In genomic region chr11:64294665-64295289, GRCh38 we compare ENCODE assay signal across 32 cellular contexts. TPM values are rescaled to one million over a fixed set of nuclear protein-coding genes. Genes with fewer than 3 reads are reported as not detected.
DNase-seq lines count a peak whose midpoint lies in the region; ATAC-seq, FAIRE-seq and TF ChIP-seq lines count a peak whose summit lies in the region.
"Had no signal": no experiment of that assay in that cellular context is flagged by ENCODE, and none has a peak within 500 bp of the region (broad histone marks: within the 10 kb centered on the region; RNA-seq: fewer than 3 reads in every experiment).

No MANE protein-coding gene starts in this region.

- H2BK20ac ChIP-seq in H1 (ENCODE audit: low read length): no peak overlapping the region

- H3K9ac ChIP-seq in H1 (replicated peaks in 1 of 4; ENCODE audit: extremely low read depth in 1 of 4, low read depth in 3 of 4, low read length in 3 of 4): no peak overlapping the region
- H3K9ac ChIP-seq in SK-N-SH: no peak overlapping the region

- H3K4me1 ChIP-seq in H1 (replicated peaks in 1 of 4; ENCODE audit: control insufficient read depth in 3 of 4, insufficient read depth in 4 of 4, low read length in 3 of 4) (peaks cover 0 to 28% (median 12%) of the 10 kb centered on the region in 4 experiments; a peak in 5 of 7 replicates), osteoblast (ENCODE audit: insufficient read depth, low read length) (peaks cover 5% of the 10 kb centered on the region), SK-N-SH (ENCODE audit: control insufficient read depth in 1 of 2, insufficient read depth in 2 of 2, low read depth in 1 of 2, low read length in 1 of 2) (peaks cover 0 to 10% of the 10 kb centered on the region in 2 experiments; a peak in 1 of 4 replicates)
- H3K4me1 ChIP-seq: SJCRH30 had no signal

- no peak overlapping the region for H2BK120ac ChIP-seq in H1 (replicated peaks; ENCODE audit: low read depth, low read length)

- H3K79me2 ChIP-seq in H1 (ENCODE audit: control insufficient read depth in 1 of 2, insufficient read depth in 2 of 2, low read length in 2 of 2) (no peaks in the 10 kb centered on the region), osteoblast (ENCODE audit: insufficient read depth, low read length) (no peaks in the 10 kb centered on the region), SK-N-SH (ENCODE audit: insufficient read depth) (no peaks in the 10 kb centered on the region)

- H3K9me3 ChIP-seq in H1 (ENCODE audit: insufficient read depth in 2 of 2, low read depth in 1 of 2, low read length in 1 of 2) (no peaks in the 10 kb centered on the region), osteoblast (ENCODE audit: low read depth, low read length) (no peaks in the 10 kb centered on the region), SK-N-SH (no peaks in the 10 kb centered on the region)
- H3K9me3 ChIP-seq: SJCRH30, suprapubic skin had no signal

- no peak overlapping the region for H3K4ac ChIP-seq in H1 (replicated peaks; ENCODE audit: insufficient read length, low read depth, low read length)

- no peak overlapping the region for H3K14ac ChIP-seq in H1 (ENCODE audit: insufficient read length)

- peak; percentile 24 for DNase-seq in Daoy (ENCODE audit: low read depth)
- no peak for DNase-seq in H1 (ENCODE audit: low read depth in 1 of 2, low spot score in 2 of 2)
- peak; percentile 94 for DNase-seq in osteoblast (ENCODE audit: insufficient read length, low spot score, missing footprints)
- no peak for DNase-seq in T-helper 9 cell
- no peak for DNase-seq in SK-N-SH
- no peak for DNase-seq in NCI-H187 treated with DMSO at 0.1 percent for 48 hours (lab: John Stamatoyannopoulos, UW)
- DNase-seq: activated B cell treated with CpG ODN at 0.5 μM for 24 hours; activated CD4-positive, alpha-beta T cell treated with anti-CD3 and anti-CD28 coated beads, Interleukin-2, amount 50 U/mL, for 4 hours; activated naive CD4-positive, alpha-beta T cell treated with Interleukin-2 at 50 U/mL for 16 hours; Calu3; DMS79 treated with DMSO at 0.1 percent for 48 hours; kidney; NCI-H1105 treated with DMSO at 0.1 percent for 48 hours; NCI-H2029 treated with DMSO at 0.1 percent for 48 hours; NCI-H226; posterior cingulate gyrus; SJCRH30; stimulated activated CD4-positive, alpha-beta T cell treated with anti-CD3 and anti-CD28 coated beads, Interleukin-15, amount 100 ng/mL, for 24 hours; stimulated activated naive B cell treated with anti-CD40 and anti-IgM and Interleukin-4, amounts not matched to agents 10 μg/mL and 1 μg/mL and 100 μg/mL, for 72 hours had no signal

- peaks cover 6% of the 10 kb centered on the region for H3F3A ChIP-seq in SK-N-SH (replicated peaks; ENCODE audit: insufficient read depth)

- H4K91ac ChIP-seq in H1 (replicated peaks; ENCODE audit: insufficient read length, low read length): no peak overlapping the region

- WGBS in H1 (ENCODE audit: extremely low coverage in 1 of 2, insufficient coverage in 1 of 2, insufficient read length in 1 of 2, insufficient replicate concordance in 2 of 2, low coverage in 1 of 2, low lambda C conversion rate in 2 of 2, missing lambda C conversion rate in 1 of 2), 2 experiments: 43% methylated on average over 3 of the region's 4 CpGs; no CpG with 5 or more reads in 1 of the 2 experiments
- WGBS in SK-N-SH (ENCODE audit: low lambda C conversion rate): 62% methylated on average over 4 of the region's 4 CpGs

- H3K27me3 ChIP-seq in H1 (replicated peaks in 1 of 4; ENCODE audit: control insufficient read depth in 3 of 4, extremely low read depth in 1 of 4, insufficient read depth in 3 of 4, low read length in 3 of 4): peaks cover 88 to 100% (median 98%) of the 10 kb centered on the region in 4 experiments
- H3K27me3 ChIP-seq in osteoblast (ENCODE audit: insufficient read depth, low read length): peaks cover 97% of the 10 kb centered on the region
- H3K27me3 ChIP-seq in SK-N-SH (ENCODE audit: insufficient read depth): peaks cover 20% of the 10 kb centered on the region

- H3K79me1 ChIP-seq in H1 (ENCODE audit: low read depth, low read length): no peaks in the 10 kb centered on the region

- H3K9me2 ChIP-seq in SK-N-SH: no peaks in the 10 kb centered on the region

- peaks cover 0 to 9% (median 0%) of the 10 kb centered on the region in 4 experiments; a peak in 1 of 8 replicates for H3K36me3 ChIP-seq in H1 (ENCODE audit: control insufficient read depth in 2 of 4, insufficient read depth in 4 of 4, low read length in 3 of 4)
- H3K36me3 ChIP-seq in osteoblast (ENCODE audit: insufficient read depth, low read length): no peaks in the 10 kb centered on the region
- no peaks in the 10 kb centered on the region for H3K36me3 ChIP-seq in SK-N-SH (replicated peaks in 1 of 2; ENCODE audit: control insufficient read depth in 1 of 2, insufficient read depth in 2 of 2, low read length in 1 of 2)
- H3K36me3 ChIP-seq: cardiac muscle cell, SJCRH30, suprapubic skin had no signal

- H2BK5ac ChIP-seq in H1 (ENCODE audit: low read depth, low read length): no peak overlapping the region

- H3K18ac ChIP-seq in H1 (ENCODE audit: extremely low read depth, low read length): no peak overlapping the region

- H3K4me2 ChIP-seq in H1 (ENCODE audit: insufficient read depth in 1 of 2, low read depth in 2 of 2, low read length in 2 of 2) (no peak overlapping the region), osteoblast (ENCODE audit: insufficient read depth, low read length) (no peak overlapping the region), SK-N-SH (no peak overlapping the region)

- H4K8ac ChIP-seq in H1 (ENCODE audit: extremely low read depth, insufficient read depth, low read length): no peak overlapping the region

- no peak for ATAC-seq in HG03135 (IDR thresholded peaks at IDR 0.05; ENCODE audit: unreplicated experiment)
- ATAC-seq: GM12878; stimulated activated naive B cell treated with anti-CD40 and anti-IgM and Interleukin-4, amounts not matched to agents 10 μg/mL and 1 μg/mL and 100 μg/mL, for 72 hours had no signal

- no peak overlapping the region for H4K5ac ChIP-seq in H1 (ENCODE audit: insufficient read length, low read depth, low read length)

- peaks cover 5 to 24% of the 10 kb centered on the region in 2 experiments for H4K20me1 ChIP-seq in H1 (replicated peaks in 1 of 2; ENCODE audit: control insufficient read depth in 1 of 2, insufficient read depth in 2 of 2, low read length in 2 of 2)
- H4K20me1 ChIP-seq in osteoblast (ENCODE audit: insufficient read depth, low read length): peaks cover 2% of the 10 kb centered on the region
- H4K20me1 ChIP-seq in SK-N-SH (ENCODE audit: insufficient read depth): no peaks in the 10 kb centered on the region

- TF ChIP-seq RAD21 in H1 (IDR thresholded peaks at IDR 0.05 in 1 of 2, conservative IDR thresholded peaks at IDR 0.05 in 1 of 2; ENCODE audit: low read depth in 2 of 2, low read length in 2 of 2): no peak
- TF ChIP-seq RAD21 in SK-N-SH (IDR thresholded peaks at IDR 0.05; ENCODE audit: low read length): no peak

- no peak for FAIRE-seq in H1 (lab: Jason Lieb, UNC)
- FAIRE-seq: endothelial cell of umbilical vein, GM12878, kidney, RCC 7860 had no signal

- no peak for TF ChIP-seq CTCF in H1 (IDR thresholded peaks at IDR 0.05; ENCODE audit: control extremely low read depth in 1 of 3, insufficient read depth in 1 of 3, low read depth in 1 of 3, low read length in 3 of 3)
- TF ChIP-seq CTCF in osteoblast (IDR thresholded peaks at IDR 0.05; ENCODE audit: extremely low read depth, low read depth, low read length): no peak
- TF ChIP-seq CTCF in SK-N-SH (IDR thresholded peaks at IDR 0.05): no peak

- H3K56ac ChIP-seq in H1 (replicated peaks; ENCODE audit: insufficient read length, low read depth, low read length): no peak overlapping the region

- TF ChIP-seq EP300 in H1 (IDR thresholded peaks at IDR 0.05; ENCODE audit: borderline replicate concordance in 1 of 2, low read depth in 2 of 2, low read length in 2 of 2) (no peak), SK-N-SH (IDR thresholded peaks at IDR 0.05; ENCODE audit: borderline replicate concordance in 1 of 2, low read depth in 1 of 2, low read length in 1 of 2) (no peak)

- no peak for TF ChIP-seq POLR2A in H1 (IDR thresholded peaks at IDR 0.05; ENCODE audit: control extremely low read depth in 1 of 2, low read depth in 2 of 2, low read length in 2 of 2)

- no peak overlapping the region for H3K23ac ChIP-seq in H1 (ENCODE audit: insufficient read length)

- no peak overlapping the region for H2AK5ac ChIP-seq in H1 (ENCODE audit: low read depth, low read length)

- H2AFZ ChIP-seq in H1 (ENCODE audit: low read length) (no peak overlapping the region), osteoblast (ENCODE audit: low read length) (no peak overlapping the region), SK-N-SH (ENCODE audit: low read depth) (no peak overlapping the region)

- H3K27ac ChIP-seq in angular gyrus (ENCODE audit: low read depth, low read length) (peak overlapping the region; percentile 10), H1 (ENCODE audit: low read depth, low read length) (no peak overlapping the region), osteoblast (ENCODE audit: low read depth, low read length) (no peak overlapping the region), SK-N-SH (ENCODE audit: low read depth in 2 of 2, low read length in 1 of 2) (no peak overlapping the region)
- H3K27ac ChIP-seq: C4-2B, cardiac muscle cell, SJCRH30 had no signal

- peaks cover 5% of the 10 kb centered on the region; the same call in 1 of the 2 replicates for H3K23me2 ChIP-seq in H1 (ENCODE audit: low read depth, low read length)

- H2BK15ac ChIP-seq in H1 (ENCODE audit: low read length): peak overlapping the region; percentile 40; the same call in 1 of the 2 replicates

- H3K4me3 ChIP-seq in H1 (ENCODE audit: extremely low read depth in 1 of 4, insufficient read depth in 2 of 4, low read depth in 3 of 4, low read length in 4 of 4) (no peak overlapping the region), osteoblast (ENCODE audit: insufficient read depth, low read length) (no peak overlapping the region), SK-N-SH (ENCODE audit: low read depth in 2 of 2, low read length in 1 of 2) (no peak overlapping the region)
- H3K4me3 ChIP-seq: cardiac muscle cell, GM12878, SJCRH30, suprapubic skin had no signal

- CTCF ChIA-PET in H1 (lab: Charles Lee; ENCODE audit: partially characterized antibody) (interaction anchor here (0.7 to 2.2 kb wide), 6 partner anchors 9 to 1915 kb away, joined by 3 to 10 read pairs (median 3); partner anchors contain the start of genes BAD and GPR137), SK-N-SH (lab: Yijun Ruan, JAX) (interaction anchor here (1.6 to 1.9 kb wide), 2 partner anchors 9 to 23 kb away, joined by 8 to 12 read pairs; no protein-coding TSS in a partner anchor)

- POLR2A ChIA-PET in H1 (lab: Charles Lee; ENCODE audit: partially characterized antibody): interaction anchor here (0.7 kb wide), 1 partner anchor 10 kb away, joined by 5 read pairs; the partner anchor contains the start of gene GPR137
- POLR2A ChIA-PET in SK-N-SH (lab: Yijun Ruan, JAX): no interaction called here

- H2BK12ac ChIP-seq in H1 (ENCODE audit: low read depth, low read length): no peak overlapping the region

RNA-seq across cellular contexts. Expression of gene KCNK4, which starts 3.7 kb away (rescaled TPM):
- total RNA-seq in Daoy (2014; rRNA removed; shearing (Covaris generic)): 0.23 TPM in 1 of 2 replicates, not detected in the other
- total RNA-seq in H1 (2021; fragmentation: NEBNext Ultra II Directional; extraction: Animal tissue kit (Norgen Biotek cat#: 25700)): 0.19 TPM in 1 of 2 replicates, not detected in the other
- polyA plus RNA-seq in H1 (2011; rRNA removed) (not detected in 2 replicates), SK-N-SH (2012; rRNA removed) (0.13 and 0.16 TPM in 2 replicates)
- not detected for polyA plus RNA-seq in H1 (2011; cell fraction: cytosol; rRNA removed)
- 0.33 TPM for polyA plus RNA-seq in H1 (2011; cell fraction: nucleus; rRNA removed)
- polyA plus RNA-seq in H1 (2012, experiment 1 of 2): 0.12 to 0.18 TPM in 2 of 4 replicates, not detected in the others
- 0.12 TPM for polyA plus RNA-seq in H1 (2012, experiment 2 of 2)
- polyA plus RNA-seq in H1 (2013, experiment 1 of 2): 0.16 TPM
- polyA plus RNA-seq in H1 (2013, experiment 2 of 2): 0.11 TPM
- not detected in 2 replicates for polyA minus RNA-seq in H1 (2011; rRNA and poly(A)+ RNA removed)
- polyA minus RNA-seq in H1 (2011; cell fraction: cytosol; rRNA and poly(A)+ RNA removed): not detected
- not detected for polyA minus RNA-seq in H1 (2011; cell fraction: nucleus; rRNA and poly(A)+ RNA removed)
- total RNA-seq in osteoblast: 0.29 and 0.36 TPM in 2 replicates
- 0.24 TPM in 1 of 2 replicates, not detected in the other for polyA plus RNA-seq in SK-N-SH (2012; cell fraction: cytosol; rRNA removed)
- 0.93 and 1.1 TPM in 2 replicates for polyA plus RNA-seq in SK-N-SH (2012; cell fraction: nucleus; rRNA removed)
- total RNA-seq: Calu3, cardiac muscle cell, GM12878, kidney, liver, MCF 10A, mucosa of gallbladder, neural crest cell, SJCRH30, suprapubic skin, urinary bladder had no signal
- polyA plus RNA-seq: cardiac muscle cell, liver had no signal

RNA-seq across cellular contexts. Expression of gene CATSPERZ, which starts 5.4 kb away (rescaled TPM):
- total RNA-seq in Daoy (2014; rRNA removed; shearing (Covaris generic)): 0.23 and 6.0 TPM in 2 replicates
- not detected in 2 replicates for total RNA-seq in H1 (2021; fragmentation: NEBNext Ultra II Directional; extraction: Animal tissue kit (Norgen Biotek cat#: 25700))
- polyA plus RNA-seq in H1 (2011; rRNA removed): 0.77 and 1.1 TPM in 2 replicates
- 0.85 TPM for polyA plus RNA-seq in H1 (2011; cell fraction: cytosol; rRNA removed)
- polyA plus RNA-seq in H1 (2011; cell fraction: nucleus; rRNA removed): 1.6 TPM
- 0.46 to 0.96 TPM (median 0.73 TPM) in 3 of 4 replicates, not detected in the other for polyA plus RNA-seq in H1 (2012, experiment 1 of 2)
- 0.71 TPM for polyA plus RNA-seq in H1 (2012, experiment 2 of 2)
- 0.49 TPM for polyA plus RNA-seq in H1 (2013, experiment 1 of 2)
- polyA plus RNA-seq in H1 (2013, experiment 2 of 2): 0.66 TPM
- not detected in 2 replicates for polyA minus RNA-seq in H1 (2011; rRNA and poly(A)+ RNA removed)
- polyA minus RNA-seq in H1 (2011; cell fraction: cytosol; rRNA and poly(A)+ RNA removed): not detected
- not detected for polyA minus RNA-seq in H1 (2011; cell fraction: nucleus; rRNA and poly(A)+ RNA removed)
- 0.29 TPM in 1 of 2 replicates, not detected in the other for total RNA-seq in osteoblast
- 0.54 and 0.67 TPM in 2 replicates for polyA plus RNA-seq in SK-N-SH (2012; rRNA removed)
- 0.26 and 0.49 TPM in 2 replicates for polyA plus RNA-seq in SK-N-SH (2012; cell fraction: cytosol; rRNA removed)
- 2.4 and 5.9 TPM in 2 replicates for polyA plus RNA-seq in SK-N-SH (2012; cell fraction: nucleus; rRNA removed)
- total RNA-seq: activated B cell treated with CpG ODN at 0.5 μM for 24 hours, cardiac muscle cell, endothelial cell of umbilical vein, GM12878, kidney, neural crest cell, SJCRH30, suprapubic skin, urinary bladder had no signal
- polyA plus RNA-seq: liver had no signal

RNA-seq across cellular contexts. Expression of gene GPR137, which starts 9.1 kb away (rescaled TPM):
- 14.3 and 24.6 TPM in 2 replicates for total RNA-seq in Daoy (2014; rRNA removed; shearing (Covaris generic))
- 36.8 and 37.8 TPM in 2 replicates for total RNA-seq in H1 (2021; fragmentation: NEBNext Ultra II Directional; extraction: Animal tissue kit (Norgen Biotek cat#: 25700))
- polyA plus RNA-seq in H1 (2011; rRNA removed) (36.2 and 55.5 TPM in 2 replicates), SK-N-SH (2012; rRNA removed) (29.9 and 32.9 TPM in 2 replicates)
- 22.1 TPM for polyA plus RNA-seq in H1 (2011; cell fraction: cytosol; rRNA removed)
- polyA plus RNA-seq in H1 (2011; cell fraction: nucleus; rRNA removed): 90.5 TPM
- polyA plus RNA-seq in H1 (2012, experiment 1 of 2): 27.0 to 46.7 TPM (median 43.8 TPM) in 4 replicates
- polyA plus RNA-seq in H1 (2012, experiment 2 of 2): 71.1 TPM
- polyA plus RNA-seq in H1 (2013, experiment 1 of 2): 27.4 TPM
- polyA plus RNA-seq in H1 (2013, experiment 2 of 2): 25.2 TPM
- 10.1 and 18.5 TPM in 2 replicates for polyA minus RNA-seq in H1 (2011; rRNA and poly(A)+ RNA removed)
- polyA minus RNA-seq in H1 (2011; cell fraction: cytosol; rRNA and poly(A)+ RNA removed): 15.6 TPM
- 10.0 TPM for polyA minus RNA-seq in H1 (2011; cell fraction: nucleus; rRNA and poly(A)+ RNA removed)
- 13.3 and 18.5 TPM in 2 replicates for total RNA-seq in osteoblast
- polyA plus RNA-seq in SK-N-SH (2012; cell fraction: cytosol; rRNA removed): 14.3 and 21.2 TPM in 2 replicates
- polyA plus RNA-seq in SK-N-SH (2012; cell fraction: nucleus; rRNA removed): 84.7 and 89.1 TPM in 2 replicates

RNA-seq across cellular contexts. Expression of gene BAD, which starts 10.3 kb away (rescaled TPM):
- 63.5 and 65.9 TPM in 2 replicates for total RNA-seq in Daoy (2014; rRNA removed; shearing (Covaris generic))
- total RNA-seq in H1 (2021; fragmentation: NEBNext Ultra II Directional; extraction: Animal tissue kit (Norgen Biotek cat#: 25700)): 23.1 and 25.3 TPM in 2 replicates
- polyA plus RNA-seq in H1 (2011; rRNA removed) (33.7 and 38.4 TPM in 2 replicates), SK-N-SH (2012; rRNA removed) (75.6 and 80.9 TPM in 2 replicates)
- polyA plus RNA-seq in H1 (2011; cell fraction: cytosol; rRNA removed): 33.2 TPM
- 23.2 TPM for polyA plus RNA-seq in H1 (2011; cell fraction: nucleus; rRNA removed)
- 16.5 to 26.6 TPM (median 24.0 TPM) in 4 replicates for polyA plus RNA-seq in H1 (2012, experiment 1 of 2)
- 37.8 TPM for polyA plus RNA-seq in H1 (2012, experiment 2 of 2)
- 17.6 TPM for polyA plus RNA-seq in H1 (2013, experiment 1 of 2)
- 18.1 TPM for polyA plus RNA-seq in H1 (2013, experiment 2 of 2)
- 3.2 and 4.2 TPM in 2 replicates for polyA minus RNA-seq in H1 (2011; rRNA and poly(A)+ RNA removed)
- polyA minus RNA-seq in H1 (2011; cell fraction: cytosol; rRNA and poly(A)+ RNA removed): 7.0 TPM
- 14.7 TPM for polyA minus RNA-seq in H1 (2011; cell fraction: nucleus; rRNA and poly(A)+ RNA removed)
- total RNA-seq in osteoblast: 70.9 and 71.3 TPM in 2 replicates
- 48.5 and 72.0 TPM in 2 replicates for polyA plus RNA-seq in SK-N-SH (2012; cell fraction: cytosol; rRNA removed)
- polyA plus RNA-seq in SK-N-SH (2012; cell fraction: nucleus; rRNA removed): 36.9 and 63.9 TPM in 2 replicates

RNA-seq across cellular contexts. Expression of gene ESRRA, which starts 10.5 kb away (rescaled TPM):
- total RNA-seq in Daoy (2014; rRNA removed; shearing (Covaris generic)): 35.0 and 37.5 TPM in 2 replicates
- 36.1 and 37.0 TPM in 2 replicates for total RNA-seq in H1 (2021; fragmentation: NEBNext Ultra II Directional; extraction: Animal tissue kit (Norgen Biotek cat#: 25700))
- polyA plus RNA-seq in H1 (2011; rRNA removed) (18.2 and 20.9 TPM in 2 replicates), SK-N-SH (2012; rRNA removed) (27.8 and 31.7 TPM in 2 replicates)
- polyA plus RNA-seq in H1 (2011; cell fraction: cytosol; rRNA removed): 24.8 TPM
- 29.9 TPM for polyA plus RNA-seq in H1 (2011; cell fraction: nucleus; rRNA removed)
- polyA plus RNA-seq in H1 (2012, experiment 1 of 2): 24.8 to 32.6 TPM (median 31.0 TPM) in 4 replicates
- 28.6 TPM for polyA plus RNA-seq in H1 (2012, experiment 2 of 2)
- 13.1 TPM for polyA plus RNA-seq in H1 (2013, experiment 1 of 2)
- 13.3 TPM for polyA plus RNA-seq in H1 (2013, experiment 2 of 2)
- 9.2 and 9.3 TPM in 2 replicates for polyA minus RNA-seq in H1 (2011; rRNA and poly(A)+ RNA removed)
- 19.5 TPM for polyA minus RNA-seq in H1 (2011; cell fraction: cytosol; rRNA and poly(A)+ RNA removed)
- 13.9 TPM for polyA minus RNA-seq in H1 (2011; cell fraction: nucleus; rRNA and poly(A)+ RNA removed)
- total RNA-seq in osteoblast: 24.5 and 28.6 TPM in 2 replicates
- 24.0 and 31.6 TPM in 2 replicates for polyA plus RNA-seq in SK-N-SH (2012; cell fraction: cytosol; rRNA removed)
- 42.5 and 71.4 TPM in 2 replicates for polyA plus RNA-seq in SK-N-SH (2012; cell fraction: nucleus; rRNA removed)

Comparison
In these comparisons a context has a peak if more than half of its experiments do, and no peak if none do; other contexts are left out.
1. DNase-seq: peak in Daoy (single experiment) and osteoblast (single experiment); none in H1 (0 of 2), T-helper 9 cell (single experiment), SK-N-SH (single experiment) and NCI-H187 treated with DMSO at 0.1 percent for 48 hours (single experiment).